8 cellular contexts compared by ENCODE assay signal in genomic region chr10:97612386-97612785, GRCh38. TPM values are rescaled to one million over a fixed set of nuclear protein-coding genes. Genes with fewer than 3 reads are reported as not detected.
DNase-seq lines count a peak whose midpoint lies in the region; ATAC-seq and TF ChIP-seq lines count a peak whose summit lies in the region.

No MANE protein-coding gene starts in this region.

- H3K9me3 ChIP-seq in DND-41 (ENCODE audit: insufficient read depth, low read length, severe bottlenecking): no peaks in the 10 kb centered on the region
- no peaks in the 10 kb centered on the region for H3K9me3 ChIP-seq in effector memory CD4-positive, alpha-beta T cell (ENCODE audit: control insufficient read depth, low read length)

- H3K9ac ChIP-seq in DND-41 (ENCODE audit: low read depth, low read length): no peak overlapping the region

- H3K4me2 ChIP-seq in DND-41 (ENCODE audit: insufficient read depth, low read length): no peak overlapping the region

- TF ChIP-seq CTCF in DND-41 (IDR thresholded peaks at IDR 0.05; ENCODE audit: borderline replicate concordance, extremely low read depth, low read length, poor library complexity, severe bottlenecking) (peak; percentile 40), brain (conservative IDR thresholded peaks at IDR 0.05) (peak; percentile 25 to 44), kidney epithelial cell (IDR thresholded peaks at IDR 0.05; ENCODE audit: insufficient read depth, low read length, poor library complexity, severe bottlenecking) (peak; percentile 37)

- H3K4me3 ChIP-seq in DND-41 (ENCODE audit: low read depth in 1 of 2, low read length in 2 of 2) (no peak overlapping the region), kidney epithelial cell (ENCODE audit: low read depth, low read length) (no peak overlapping the region)
- no peak overlapping the region for H3K4me3 ChIP-seq in effector memory CD4-positive, alpha-beta T cell (ENCODE audit: insufficient read depth, low read depth, low read length, poor library complexity, severe bottlenecking)

- H3K36me3 ChIP-seq in DND-41 (ENCODE audit: insufficient read depth, low read length) (no peaks in the 10 kb centered on the region), kidney epithelial cell (ENCODE audit: control insufficient read depth, insufficient read depth, low read length) (no peaks in the 10 kb centered on the region)
- no peaks in the 10 kb centered on the region for H3K36me3 ChIP-seq in effector memory CD4-positive, alpha-beta T cell (ENCODE audit: control insufficient read depth, insufficient read depth, low read length)

- no peaks in the 10 kb centered on the region for H4K20me1 ChIP-seq in DND-41 (ENCODE audit: insufficient read depth, low read length)

- no peaks in the 10 kb centered on the region for H3K27me3 Mint-ChIP-seq in brain

- H3K27me3 ChIP-seq in DND-41 (ENCODE audit: insufficient read depth, low read length, poor library complexity) (peaks cover 6% of the 10 kb centered on the region), kidney epithelial cell (ENCODE audit: control insufficient read depth, insufficient read depth, low read length) (no peaks in the 10 kb centered on the region)
- no peaks in the 10 kb centered on the region for H3K27me3 ChIP-seq in effector memory CD4-positive, alpha-beta T cell (replicated peaks; ENCODE audit: control insufficient read depth, insufficient read depth, low read length, poor library complexity, severe bottlenecking)

- DNase-seq in DND-41 (no peak), LHCN-M2 (ENCODE audit: low read depth) (peak; percentile 71), kidney epithelial cell (ENCODE audit: low read depth) (no peak), NCI-H1092 treated with DMSO at 0.1 percent for 48 hours (lab: John Stamatoyannopoulos, UW) (no peak)
- DNase-seq in effector memory CD4-positive, alpha-beta T cell: no peak
- no peak for DNase-seq in stimulated activated effector memory CD8-positive, alpha-beta T cell treated with anti-CD3 and anti-CD28 coated beads, Interleukin-12 subunit alpha, Interleukin-12 subunit beta, amount 100 ng/mL, for 72 hours (ENCODE audit: low spot score in 2 of 2)

- peak overlapping the region in 2 of 5 experiments; percentile 27 to 40 for H3K27ac Mint-ChIP-seq in brain
- no peak overlapping the region for H3K27ac Mint-ChIP-seq in stimulated activated effector memory CD8-positive, alpha-beta T cell treated with anti-CD3 and anti-CD28 coated beads, Interleukin-12 subunit alpha, Interleukin-12 subunit beta, amount 100 ng/mL, for 72 hours

- H3K36me3 Mint-ChIP-seq in brain: peaks cover 29% of the 10 kb centered on the region
- no peaks in the 10 kb centered on the region for H3K36me3 Mint-ChIP-seq in stimulated activated effector memory CD8-positive, alpha-beta T cell treated with anti-CD3 and anti-CD28 coated beads, Interleukin-12 subunit alpha, Interleukin-12 subunit beta, amount 100 ng/mL, for 72 hours

- no peaks in the 10 kb centered on the region for H3K79me2 ChIP-seq in DND-41 (ENCODE audit: insufficient read depth, low read length)

- ATAC-seq in DND-41 (ENCODE audit: insufficient read depth, low read depth): peak; percentile 49; the same call in 1 of the 3 replicates
- ATAC-seq in stimulated activated effector memory CD8-positive, alpha-beta T cell treated with anti-CD3 and anti-CD28 coated beads, Interleukin-12 subunit alpha, Interleukin-12 subunit beta, amount 100 ng/mL, for 72 hours: no peak
- no peak for ATAC-seq in GM21390 (IDR thresholded peaks at IDR 0.05; ENCODE audit: unreplicated experiment)

- no peaks in the 10 kb centered on the region for H3K4me1 ChIP-seq in DND-41 (ENCODE audit: insufficient read depth, low read length)
- H3K4me1 ChIP-seq in effector memory CD4-positive, alpha-beta T cell (ENCODE audit: control insufficient read depth, insufficient read depth, low read length, poor library complexity, severe bottlenecking): no peaks in the 10 kb centered on the region

- H3K9me3 Mint-ChIP-seq in brain: no peaks in the 10 kb centered on the region
- H3K9me3 Mint-ChIP-seq in stimulated activated effector memory CD8-positive, alpha-beta T cell treated with anti-CD3 and anti-CD28 coated beads, Interleukin-12 subunit alpha, Interleukin-12 subunit beta, amount 100 ng/mL, for 72 hours: no peaks in the 10 kb centered on the region

- peaks cover under 1% of the 10 kb centered on the region for H3K4me1 Mint-ChIP-seq in brain
- no peaks in the 10 kb centered on the region for H3K4me1 Mint-ChIP-seq in stimulated activated effector memory CD8-positive, alpha-beta T cell treated with anti-CD3 and anti-CD28 coated beads, Interleukin-12 subunit alpha, Interleukin-12 subunit beta, amount 100 ng/mL, for 72 hours

- H2AFZ ChIP-seq in DND-41 (ENCODE audit: low read depth, low read length): no peak overlapping the region

- no peak overlapping the region for H3K4me3 Mint-ChIP-seq in brain
- no peak overlapping the region for H3K4me3 Mint-ChIP-seq in stimulated activated effector memory CD8-positive, alpha-beta T cell treated with anti-CD3 and anti-CD28 coated beads, Interleukin-12 subunit alpha, Interleukin-12 subunit beta, amount 100 ng/mL, for 72 hours

- H3K27ac ChIP-seq in DND-41 (ENCODE audit: low read length): no peak overlapping the region
- H3K27ac ChIP-seq in effector memory CD4-positive, alpha-beta T cell (ENCODE audit: insufficient read depth, low read length, poor library complexity, severe bottlenecking): no peak overlapping the region

RNA-seq across cellular contexts. Expression of gene MORN4, which starts 20.9 kb away (rescaled TPM):
- total RNA-seq in LHCN-M2 (2014; rRNA removed) (3.7 and 4.3 TPM in 2 replicates), kidney epithelial cell (11.2 and 12.4 TPM in 2 replicates)
- 16.0 TPM for polyA plus RNA-seq in LHCN-M2 (2012)
- polyA plus RNA-seq in brain (ENCODE audit: insufficient read depth, low read depth, low replicate concordance): 26.5 TPM

RNA-seq across cellular contexts. Expression of gene C10orf62, which starts 22.9 kb away (rescaled TPM):
- total RNA-seq in LHCN-M2 (2014; rRNA removed): 0.11 TPM in 1 of 2 replicates, not detected in the other
- not detected for polyA plus RNA-seq in LHCN-M2 (2012)
- polyA plus RNA-seq in brain (ENCODE audit: insufficient read depth, low read depth, low replicate concordance): not detected
- total RNA-seq in kidney epithelial cell: not detected in 2 replicates

RNA-seq across cellular contexts. Expression of gene PI4K2A, which starts 28.1 kb away (rescaled TPM):
- total RNA-seq in LHCN-M2 (2014; rRNA removed): 24.3 and 32.5 TPM in 2 replicates
- 22.0 TPM for polyA plus RNA-seq in LHCN-M2 (2012)
- 23.3 TPM for polyA plus RNA-seq in brain (ENCODE audit: insufficient read depth, low read depth, low replicate concordance)
- total RNA-seq in kidney epithelial cell: 37.6 and 38.3 TPM in 2 replicates

RNA-seq across cellular contexts. Expression of gene HOGA1, which starts 28.2 kb away (rescaled TPM):
- total RNA-seq in LHCN-M2 (2014; rRNA removed) (0.51 and 1.0 TPM in 2 replicates), kidney epithelial cell (3.4 and 5.1 TPM in 2 replicates)
- 1.3 TPM for polyA plus RNA-seq in LHCN-M2 (2012)
- polyA plus RNA-seq in brain (ENCODE audit: insufficient read depth, low read depth, low replicate concordance): 1.4 TPM

RNA-seq across cellular contexts. Expression of gene ANKRD2, which starts 39.8 kb away (rescaled TPM):
- 0.11 TPM in 1 of 2 replicates, not detected in the other for total RNA-seq in LHCN-M2 (2014; rRNA removed)
- 0.73 TPM for polyA plus RNA-seq in LHCN-M2 (2012)
- 1.6 TPM for polyA plus RNA-seq in brain (ENCODE audit: insufficient read depth, low read depth, low replicate concordance)
- total RNA-seq in kidney epithelial cell: 0.08 TPM in 1 of 2 replicates, not detected in the other
